9 cellular contexts compared by ENCODE assay signal in the genomic region with DNA sequence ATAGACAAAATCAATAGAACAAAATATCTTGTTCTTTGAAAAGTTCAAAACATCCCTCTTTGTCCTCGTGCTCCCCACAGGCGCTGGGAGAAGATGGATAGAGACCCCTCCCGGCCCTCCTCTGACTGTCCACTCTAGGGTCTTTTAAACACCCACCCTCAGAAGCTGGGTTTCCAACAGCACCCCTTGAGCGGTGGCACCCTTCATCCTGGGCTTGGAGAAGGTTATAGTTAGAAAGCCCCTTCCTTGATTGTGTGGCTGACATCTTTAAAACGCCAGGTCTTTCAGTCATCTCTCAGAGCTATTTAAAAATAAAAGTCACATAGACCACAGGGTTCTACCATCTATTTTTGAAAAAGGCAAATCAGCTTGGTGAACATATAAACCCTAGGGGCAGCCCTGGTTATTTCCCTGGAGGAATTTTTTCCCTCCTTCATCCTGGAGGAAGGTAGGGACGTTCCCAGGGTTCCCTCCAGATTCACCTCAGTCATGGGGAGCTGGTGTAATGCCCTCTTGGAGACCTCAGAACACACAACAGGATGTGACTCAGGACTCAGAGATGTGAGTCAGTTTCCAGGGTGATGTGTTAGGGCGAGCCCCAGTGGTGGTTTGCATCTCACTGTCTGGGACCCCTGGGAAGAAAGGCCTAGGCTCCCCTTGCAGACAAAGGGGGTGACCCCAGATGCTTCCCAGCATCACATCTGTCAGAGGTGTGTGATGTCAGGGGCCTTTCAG.
DNase-seq lines count a peak whose midpoint lies in the region; ATAC-seq and TF ChIP-seq lines count a peak whose summit lies in the region.
"Had no signal": no experiment of that assay in that cellular context is flagged by ENCODE, and none has a peak within 500 bp of the region (broad histone marks: within the 10 kb centered on the region; RNA-seq: fewer than 3 reads in every experiment).

No MANE protein-coding gene starts in this region.

- TF ChIP-seq POLR2A in HCT116 (IDR thresholded peaks at IDR 0.05; ENCODE audit: borderline replicate concordance, extremely low read depth, insufficient read depth, insufficient read length) = no peak

- peaks cover 67% of the 10 kb centered on the region for H3K4me1 Mint-ChIP-seq in T-helper 17 cell
- H3K4me1 Mint-ChIP-seq in natural killer cell = peaks cover 86 to 89% of the 10 kb centered on the region in 2 donors

- H3K27me3 Mint-ChIP-seq in T-helper 17 cell = no peaks in the 10 kb centered on the region
- H3K27me3 Mint-ChIP-seq in natural killer cell (ENCODE audit: low read depth in 2 of 2) = no peaks in the 10 kb centered on the region
- H3K27me3 Mint-ChIP-seq: naive B cell had no signal

- H3K79me2 ChIP-seq in HCT116 (ENCODE audit: insufficient read depth, low read length) = peaks cover 19% of the 10 kb centered on the region
- H3K79me2 ChIP-seq in MM.1S (ENCODE audit: low read length) = no peaks in the 10 kb centered on the region

- H2AFZ ChIP-seq in HCT116 (ENCODE audit: low read depth, low read length, poor library complexity, severe bottlenecking) (no peak overlapping the region), MM.1S (ENCODE audit: low read length) (no peak overlapping the region)

- no peaks in the 10 kb centered on the region for H4K20me1 ChIP-seq in HCT116 (ENCODE audit: insufficient read depth)
- no peaks in the 10 kb centered on the region for H4K20me1 ChIP-seq in MM.1S (ENCODE audit: insufficient read depth, low read length)

- CTCF ChIA-PET in HCT116 (lab: Charles Lee) = interaction anchor here (1.0 to 2.2 kb wide), 3 partner anchors 11 to 62 kb away, joined by 3 to 7 read pairs (median 6); no protein-coding TSS in a partner anchor

- H3K27ac Mint-ChIP-seq in T-helper 17 cell (peak overlapping the region; percentile 89), natural killer cell (peak overlapping the region; percentile 94 to 96)

- no peak overlapping the region for H3K4me3 ChIP-seq in AG10803 (ENCODE audit: low read length)
- H3K4me3 ChIP-seq in HCT116 (replicated peaks in 1 of 2; ENCODE audit: low read depth in 1 of 2, low read length in 2 of 2) = peak overlapping the region; percentile 13 to 44
- H3K4me3 ChIP-seq in astrocyte of the cerebellum (ENCODE audit: low read depth, low read length) = no peak overlapping the region
- H3K4me3 ChIP-seq in thymus (ENCODE audit: low read length) = no peak overlapping the region
- H3K4me3 ChIP-seq in MM.1S (ENCODE audit: low read length) = no peak overlapping the region

- POLR2A ChIA-PET in HCT116 (lab: Charles Lee) = interaction anchor here (0.9 to 2.0 kb wide), 6 partner anchors 9 to 80 kb away, joined by 3 to 6 read pairs (median 4); no protein-coding TSS in a partner anchor

- no peaks in the 10 kb centered on the region for H3F3A ChIP-seq in MM.1S (ENCODE audit: insufficient read depth, low read length)

- in situ Hi-C loops in astrocyte of the cerebellum (cut with HindIII; ENCODE audit: low sequenced_read_pairs) = no loop called here

- no peaks in the 10 kb centered on the region for H3K27me3 ChIP-seq in HCT116 (ENCODE audit: insufficient read depth, low read length)
- no peaks in the 10 kb centered on the region for H3K27me3 ChIP-seq in thymus (ENCODE audit: control insufficient read depth, insufficient read depth)
- no peaks in the 10 kb centered on the region for H3K27me3 ChIP-seq in MM.1S (replicated peaks; ENCODE audit: insufficient read depth, low read length)

- TSS peak; percentile 37 for BruUV-seq in HCT116 (replicated peaks; lab: Mats Ljungman, UMichigan)

- intact Hi-C loops in HCT116 (cut with micrococcal nuclease) = loop anchor here (2.0 kb wide), 1 partner anchor 37 kb away; no protein-coding TSS in a partner anchor
- intact Hi-C loops in natural killer cell (cut with micrococcal nuclease) = loop anchor here (5.0 kb wide), 1 partner anchor 175 kb away; no protein-coding TSS in a partner anchor

- TF ChIP-seq CTCF in AG10803 (conservative IDR thresholded peaks at IDR 0.05; ENCODE audit: low read length) (no peak), HCT116 (IDR thresholded peaks at IDR 0.05 in 2 of 3, conservative IDR thresholded peaks at IDR 0.05 in 1 of 3; ENCODE audit: borderline replicate concordance in 1 of 3, insufficient read depth in 1 of 3, low read depth in 2 of 3, low read length in 2 of 3) (no peak), astrocyte of the cerebellum (IDR thresholded peaks at IDR 0.05; ENCODE audit: low read depth, low read length, missing control alignments) (peak; percentile 13), natural killer cell (IDR thresholded peaks at IDR 0.05) (no peak), MM.1S (IDR thresholded peaks at IDR 0.05; ENCODE audit: low read length) (no peak)

- no peak for TF ChIP-seq RAD21 in HCT116 (IDR thresholded peaks at IDR 0.05; ENCODE audit: low read depth)

- ATAC-seq in HCT116 (peak; percentile 73), T-helper 17 cell (peak; percentile 82), natural killer cell (peak; percentile 80 to 92 (median 88))

- H3K36me3 ChIP-seq in HCT116 (ENCODE audit: control insufficient read depth in 1 of 2, insufficient read depth in 2 of 2, low read length in 2 of 2) = peaks cover 0 to 18% of the 10 kb centered on the region in 2 experiments; a peak in 2 of 4 replicates
- peaks cover 54% of the 10 kb centered on the region for H3K36me3 ChIP-seq in thymus (ENCODE audit: control insufficient read depth, insufficient read depth)
- H3K36me3 ChIP-seq in MM.1S (replicated peaks; ENCODE audit: insufficient read depth, low read length) = no peaks in the 10 kb centered on the region

- 98% methylated on average over 7 of the region's 7 CpGs for WGBS in thymus

- peak overlapping the region; percentile 81 for H3K4me2 ChIP-seq in HCT116 (ENCODE audit: low read length)
- no peak overlapping the region for H3K4me2 ChIP-seq in MM.1S (ENCODE audit: low read depth, low read length)

- peaks cover 3 to 4% of the 10 kb centered on the region in 2 experiments; a peak in 2 of 4 replicates for H3K9me3 ChIP-seq in HCT116 (ENCODE audit: control insufficient read depth in 1 of 2, insufficient read depth in 1 of 2, low read depth in 1 of 2, low read length in 2 of 2)
- no peaks in the 10 kb centered on the region for H3K9me3 ChIP-seq in T-helper 17 cell (ENCODE audit: control insufficient read depth, low read length, poor library complexity, severe bottlenecking)
- H3K9me3 ChIP-seq in thymus (ENCODE audit: control insufficient read depth) = no peaks in the 10 kb centered on the region
- no peaks in the 10 kb centered on the region for H3K9me3 ChIP-seq in MM.1S (replicated peaks; ENCODE audit: insufficient read depth, low read length)

- peak; percentile 92 for DNase-seq in AG10803 (ENCODE audit: low read depth)
- no peak for DNase-seq in HCT116 (ENCODE audit: low read depth, low spot score)
- peak in 2 of 3 donors; percentile 17 to 60 for DNase-seq in T-helper 17 cell
- peak; percentile 91 for DNase-seq in astrocyte of the cerebellum (ENCODE audit: low read depth)
- DNase-seq in natural killer cell = peak; percentile 69
- DNase-seq in MM.1S = no peak
- no peak for DNase-seq in ecto neural progenitor cell (ENCODE audit: low spot score)
- DNase-seq: naive B cell had no signal

- H3K9ac ChIP-seq in HCT116 (ENCODE audit: low read length) = peak overlapping the region; percentile 74
- no peak overlapping the region for H3K9ac ChIP-seq in MM.1S (ENCODE audit: low read length)

- H3K4me3 Mint-ChIP-seq in T-helper 17 cell = peak overlapping the region; percentile 76
- peak overlapping the region; percentile 69 for H3K4me3 Mint-ChIP-seq in natural killer cell
- H3K4me3 Mint-ChIP-seq: naive B cell had no signal

- RAD21 ChIA-PET in HCT116 (lab: Charles Lee; ENCODE audit: low non-redundant PET in 1 of 2, low total read pairs in 2 of 2, uncharacterized antibody in 2 of 2, unreplicated experiment in 2 of 2) = interaction anchor here (1.3 to 1.7 kb wide), 3 partner anchors 9 to 39 kb away, joined by 3 to 10 read pairs (median 6); no protein-coding TSS in a partner anchor

- H3K36me3 Mint-ChIP-seq in T-helper 17 cell (ENCODE audit: low read depth) (peaks cover 8% of the 10 kb centered on the region), natural killer cell (no peaks in the 10 kb centered on the region)

- no peaks in the 10 kb centered on the region for H3K9me3 Mint-ChIP-seq in natural killer cell
- H3K9me3 Mint-ChIP-seq: naive B cell had no signal

- H3K27ac ChIP-seq in HCT116 (ENCODE audit: low read depth, low read length) (peak overlapping the region; percentile 94), thymus (ENCODE audit: low read depth) (peak overlapping the region; percentile 64), MM.1S (ENCODE audit: low read length) (no peak overlapping the region)

- peaks cover 63 to 83% of the 10 kb centered on the region in 2 experiments for H3K4me1 ChIP-seq in HCT116 (ENCODE audit: control insufficient read depth in 1 of 2, insufficient read depth in 2 of 2, low read length in 2 of 2)
- peaks cover 8% of the 10 kb centered on the region for H3K4me1 ChIP-seq in thymus (ENCODE audit: control insufficient read depth, insufficient read depth, low read length)
- peaks cover 24% of the 10 kb centered on the region for H3K4me1 ChIP-seq in MM.1S (ENCODE audit: low read length)

- H3K9me2 ChIP-seq in HCT116 (ENCODE audit: insufficient read depth) = no peaks in the 10 kb centered on the region
- no peaks in the 10 kb centered on the region for H3K9me2 ChIP-seq in MM.1S (replicated peaks; ENCODE audit: insufficient read depth, low read length)

TF ChIP-seq in HCT116, 20 proteins besides CTCF, POLR2A, EP300 and RAD21:
- TF ChIP-seq, protein P1, sequence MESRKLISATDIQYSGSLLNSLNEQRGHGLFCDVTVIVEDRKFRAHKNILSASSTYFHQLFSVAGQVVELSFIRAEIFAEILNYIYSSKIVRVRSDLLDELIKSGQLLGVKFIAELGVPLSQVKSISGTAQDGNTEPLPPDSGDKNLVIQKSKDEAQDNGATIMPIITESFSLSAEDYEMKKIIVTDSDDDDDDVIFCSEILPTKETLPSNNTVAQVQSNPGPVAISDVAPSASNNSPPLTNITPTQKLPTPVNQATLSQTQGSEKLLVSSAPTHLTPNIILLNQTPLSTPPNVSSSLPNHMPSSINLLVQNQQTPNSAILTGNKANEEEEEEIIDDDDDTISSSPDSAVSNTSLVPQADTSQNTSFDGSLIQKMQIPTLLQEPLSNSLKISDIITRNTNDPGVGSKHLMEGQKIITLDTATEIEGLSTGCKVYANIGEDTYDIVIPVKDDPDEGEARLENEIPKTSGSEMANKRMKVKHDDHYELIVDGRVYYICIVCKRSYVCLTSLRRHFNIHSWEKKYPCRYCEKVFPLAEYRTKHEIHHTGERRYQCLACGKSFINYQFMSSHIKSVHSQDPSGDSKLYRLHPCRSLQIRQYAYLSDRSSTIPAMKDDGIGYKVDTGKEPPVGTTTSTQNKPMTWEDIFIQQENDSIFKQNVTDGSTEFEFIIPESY (IDR thresholded peaks at IDR 0.05; ENCODE audit: extremely low read depth, insufficient replicate concordance, low read length) = no peak
- TF ChIP-seq ZNF274 (IDR thresholded peaks at IDR 0.05; ENCODE audit: low read depth, low read length) (no peak), POLR2AphosphoS5 (IDR thresholded peaks at IDR 0.05; ENCODE audit: low read depth, low read length) (peak; percentile 28; the same call in 1 of the 2 replicates), FOSL1 (IDR thresholded peaks at IDR 0.05; ENCODE audit: low read depth) (no peak), YY1 (IDR thresholded peaks at IDR 0.05; ENCODE audit: extremely low read depth, insufficient replicate concordance, low read depth, low read length) (peak; percentile 26)

Comparison
In these comparisons a context has a peak if more than half of its experiments do, and no peak if none do; other contexts are left out.
1. DNase-seq: peak in AG10803 (single experiment), T-helper 17 cell (2 of 3), astrocyte of the cerebellum (single experiment) and natural killer cell (single experiment); none in HCT116 (single experiment), MM.1S (single experiment) and ecto neural progenitor cell (single experiment).
2. H3K4me3 ChIP-seq: peak in HCT116 (2 of 2); none in AG10803 (single experiment), astrocyte of the cerebellum (single experiment), thymus (single experiment) and MM.1S (single experiment).
3. Peak in every context shown above with its lines, with median percentiles within 50 percentile points of each other: ATAC-seq.